In genomic region chr17:44045493-44045892, GRCh38 we compare ENCODE assay signal across 16 cellular contexts. TPM values are rescaled to one million over a fixed set of nuclear protein-coding genes. Genes with fewer than 3 reads are reported as not detected.
A peak's percentile ranks its signal among the peaks of the same experiment; 100 is the strongest.
DNase-seq lines count a peak whose midpoint lies in the region; ATAC-seq and TF ChIP-seq lines count a peak whose summit lies in the region.
"Had no signal": no experiment of that assay in that cellular context is flagged by ENCODE, and none has a peak within 500 bp of the region (broad histone marks: within the 10 kb centered on the region; RNA-seq: fewer than 3 reads in every experiment).

No MANE protein-coding gene starts in this region.

- H3K4me3 Mint-ChIP-seq in HFFc6 (no peak overlapping the region), T-helper 17 cell (no peak overlapping the region)
- H3K4me3 Mint-ChIP-seq in activated naive CD8-positive, alpha-beta T cell treated with anti-CD3 and anti-CD28 coated beads, Interleukin-2, amount 50 U/mL, for 24 hours, result no peak overlapping the region
- H3K4me3 Mint-ChIP-seq: CD14-positive monocyte; CD4-positive, alpha-beta memory T cell had no signal

- H3K27ac Mint-ChIP-seq in HFFc6 (0 out of 2 replicates have a peak overlapping the region, but pooled peaks have one; percentile 16), T-helper 17 cell (peak overlapping the region; percentile 54)
- no peak overlapping the region for H3K27ac Mint-ChIP-seq in activated naive CD8-positive, alpha-beta T cell treated with anti-CD3 and anti-CD28 coated beads, Interleukin-2, amount 50 U/mL, for 24 hours

- H3K9me3 ChIP-seq in T-helper 17 cell (ENCODE audit: control insufficient read depth, low read length, poor library complexity, severe bottlenecking) (no peaks in the 10 kb centered on the region), osteoblast (ENCODE audit: low read depth, low read length) (no peaks in the 10 kb centered on the region)
- H3K9me3 ChIP-seq: A549, BLaER1 had no signal

- no peak for ATAC-seq in T-helper 17 cell
- no peak for ATAC-seq in activated naive CD8-positive, alpha-beta T cell treated with anti-CD3 and anti-CD28 coated beads, Interleukin-2, amount 50 U/mL, for 24 hours
- ATAC-seq: A549 had no signal

- peak overlapping the region; percentile 41 for H3K27ac ChIP-seq in ACC112 (ENCODE audit: low read depth, low read length)
- peak overlapping the region; percentile 24 for H3K27ac ChIP-seq in osteoblast (ENCODE audit: low read depth, low read length)
- H3K27ac ChIP-seq: 22Rv1, A549, BLaER1 had no signal

- H3K27me3 ChIP-seq in ACC112 (ENCODE audit: insufficient read depth, low read length) (no peaks in the 10 kb centered on the region), osteoblast (ENCODE audit: insufficient read depth, low read length) (no peaks in the 10 kb centered on the region)
- H3K27me3 ChIP-seq: BLaER1 had no signal

- H4K20me1 ChIP-seq in osteoblast (ENCODE audit: insufficient read depth, low read length), result peaks cover 42% of the 10 kb centered on the region

- H3K27me3 Mint-ChIP-seq in HFFc6 (ENCODE audit: insufficient read depth) (no peaks in the 10 kb centered on the region), T-helper 17 cell (no peaks in the 10 kb centered on the region)
- no peaks in the 10 kb centered on the region for H3K27me3 Mint-ChIP-seq in activated naive CD8-positive, alpha-beta T cell treated with anti-CD3 and anti-CD28 coated beads, Interleukin-2, amount 50 U/mL, for 24 hours
- H3K27me3 Mint-ChIP-seq: CD4-positive, alpha-beta memory T cell had no signal

- no peak overlapping the region for H2AFZ ChIP-seq in ACC112 (ENCODE audit: low read length, unreplicated experiment)
- no peak overlapping the region for H2AFZ ChIP-seq in osteoblast (ENCODE audit: low read length)

- H3K4me3 ChIP-seq in ACC112 (ENCODE audit: low read depth, low read length), result no peak overlapping the region
- H3K4me3 ChIP-seq in osteoblast (ENCODE audit: insufficient read depth, low read length), result no peak overlapping the region
- H3K4me3 ChIP-seq: A549, BLaER1 had no signal

- H3K79me2 ChIP-seq in ACC112 (ENCODE audit: control insufficient read depth, insufficient read depth, low read length, unreplicated experiment) (peaks cover 40% of the 10 kb centered on the region), osteoblast (ENCODE audit: insufficient read depth, low read length) (peaks cover 61% of the 10 kb centered on the region)

- no peak overlapping the region for H3K4me2 ChIP-seq in osteoblast (ENCODE audit: insufficient read depth, low read length)
- H3K4me2 ChIP-seq: A549, BLaER1 had no signal

- TF ChIP-seq CTCF in HFFc6 (IDR thresholded peaks at IDR 0.05) (no peak), osteoblast (IDR thresholded peaks at IDR 0.05; ENCODE audit: extremely low read depth, low read depth, low read length) (no peak)

- no peak for DNase-seq in HFFc6
- no peak for DNase-seq in T-helper 17 cell
- DNase-seq in osteoblast (ENCODE audit: insufficient read length, low spot score, missing footprints), result no peak
- DNase-seq in activated naive CD8-positive, alpha-beta T cell treated with anti-CD3 and anti-CD28 coated beads, Interleukin-2, amount 50 U/mL, for 24 hours, result no peak
- no peak for DNase-seq in OCI-M1 (lab: John Stamatoyannopoulos, UW)
- DNase-seq in cerebellum (ENCODE audit: low spot score), result no peak
- DNase-seq: CD4-positive, alpha-beta memory T cell; DMS153; DMS79 treated with DMSO at 0.1 percent for 48 hours; GF-D8; HCEC 1CT had no signal

- H3K36me3 ChIP-seq in ACC112 (ENCODE audit: insufficient read depth, low read length) (peaks cover 4% of the 10 kb centered on the region), osteoblast (ENCODE audit: insufficient read depth, low read length) (peaks cover 25% of the 10 kb centered on the region)

- H3K4me1 ChIP-seq in ACC112 (ENCODE audit: control insufficient read depth, insufficient read depth, low read length, unreplicated experiment), result peaks cover 36% of the 10 kb centered on the region
- peaks cover 28% of the 10 kb centered on the region for H3K4me1 ChIP-seq in osteoblast (ENCODE audit: insufficient read depth, low read length)

- no peaks in the 10 kb centered on the region for H3K9me3 Mint-ChIP-seq in HFFc6
- H3K9me3 Mint-ChIP-seq in activated naive CD8-positive, alpha-beta T cell treated with anti-CD3 and anti-CD28 coated beads, Interleukin-2, amount 50 U/mL, for 24 hours, result no peaks in the 10 kb centered on the region
- H3K9me3 Mint-ChIP-seq: CD4-positive, alpha-beta memory T cell had no signal

- H3K36me3 Mint-ChIP-seq in HFFc6 (ENCODE audit: low read depth) (peaks cover 12% of the 10 kb centered on the region), T-helper 17 cell (ENCODE audit: low read depth) (peaks cover 2% of the 10 kb centered on the region)
- H3K36me3 Mint-ChIP-seq in activated naive CD8-positive, alpha-beta T cell treated with anti-CD3 and anti-CD28 coated beads, Interleukin-2, amount 50 U/mL, for 24 hours (ENCODE audit: low read depth), result peaks cover 28% of the 10 kb centered on the region

- H3K4me1 Mint-ChIP-seq in HFFc6 (ENCODE audit: low read depth) (peaks cover 41% of the 10 kb centered on the region), T-helper 17 cell (peaks cover 10% of the 10 kb centered on the region)
- peaks cover 10% of the 10 kb centered on the region for H3K4me1 Mint-ChIP-seq in activated naive CD8-positive, alpha-beta T cell treated with anti-CD3 and anti-CD28 coated beads, Interleukin-2, amount 50 U/mL, for 24 hours

RNA-seq across cellular contexts. Expression of gene LSM12, which starts 21.0 kb away (rescaled TPM):
- total RNA-seq in HFFc6 (2021; fragmentation: NEBNext Ultra II Directional; extraction: Animal tissue kit (Norgen Biotek cat#: 25700)), result 100 to 1,000 TPM in 1 of 6 experiments, 10 to 100 TPM in 5; 86.6 to 101 (median 94.5) TPM
- total RNA-seq in T-helper 17 cell, result 10 to 100 TPM; 35.3 to 46.5 TPM
- 59.0 and 65.4 TPM in 2 replicates for total RNA-seq in osteoblast
- total RNA-seq in cerebellum, result 18.1 TPM

RNA-seq across cellular contexts. Expression of gene G6PC3, which starts 25.0 kb away (rescaled TPM):
- total RNA-seq in HFFc6 (2021; fragmentation: NEBNext Ultra II Directional; extraction: Animal tissue kit (Norgen Biotek cat#: 25700)), result 100 to 1,000 TPM in 5 of 6 experiments, 10 to 100 TPM in 1; 96.6 to 123 (median 113) TPM
- total RNA-seq in T-helper 17 cell (10 to 100 TPM; 10.9 to 13.8 TPM), osteoblast (19.7 and 23.5 TPM in 2 replicates), cerebellum (18.0 TPM)

RNA-seq across cellular contexts. Expression of gene TMEM101, which starts 30.7 kb away (rescaled TPM):
- total RNA-seq in HFFc6 (2021; fragmentation: NEBNext Ultra II Directional; extraction: Animal tissue kit (Norgen Biotek cat#: 25700)), result 10 to 100 TPM; 27.8 to 32.7 (median 29.2) TPM
- 10 to 100 TPM; 10.5 to 11.8 TPM for total RNA-seq in T-helper 17 cell
- total RNA-seq in osteoblast, result 41.3 and 47.8 TPM in 2 replicates
- total RNA-seq in cerebellum, result 25.2 TPM

RNA-seq across cellular contexts. Expression of gene NAGS, which starts 41.1 kb away (rescaled TPM):
- total RNA-seq in HFFc6 (2021; fragmentation: NEBNext Ultra II Directional; extraction: Animal tissue kit (Norgen Biotek cat#: 25700)), result 1 to 10 TPM in 3 of 6 experiments, under 1 TPM in 3; 0.63 to 1.1 (median 0.91) TPM
- total RNA-seq in T-helper 17 cell (under 1 TPM; 0.21 to 0.42 TPM), osteoblast (0.36 and 0.59 TPM in 2 replicates), cerebellum (0.64 TPM)
